In genomic region chr6:46848684-46849360, GRCh38 we compare ENCODE assay signal across 1 cellular context.
A peak's percentile ranks its signal among the peaks of the same experiment; 100 is the strongest.
TF ChIP-seq lines count a peak whose summit lies in the region.

No MANE protein-coding gene starts in this region.

TF ChIP-seq in HCT116, 20 proteins besides CTCF, POLR2A, EP300 and RAD21 (continued from another document):
- TF ChIP-seq REST (IDR thresholded peaks at IDR 0.05; ENCODE audit: low read depth) = no peak
- TF ChIP-seq EZH2 (IDR thresholded peaks at IDR 0.05) = no peak
- peak; percentile 24 for TF ChIP-seq TCF7L2 (IDR thresholded peaks at IDR 0.05; ENCODE audit: borderline replicate concordance, extremely low read depth, insufficient read depth, insufficient read length)
- TF ChIP-seq EGR1 (IDR thresholded peaks at IDR 0.05; ENCODE audit: low read depth) = no peak
- peak; percentile 38 for TF ChIP-seq YY1 (IDR thresholded peaks at IDR 0.05; ENCODE audit: extremely low read depth, insufficient replicate concordance, low read depth, low read length)
- TF ChIP-seq ELF1 (IDR thresholded peaks at IDR 0.05; ENCODE audit: borderline replicate concordance, low read depth) = peak; percentile 52
